Comparison of ENCODE assay signal across 9 cellular contexts in genomic region chr7:20114463-20114862, GRCh38.
A peak's percentile ranks its signal among the peaks of the same experiment; 100 is the strongest.
DNase-seq lines count a peak whose midpoint lies in the region; ATAC-seq and TF ChIP-seq lines count a peak whose summit lies in the region.
"Had no signal": no experiment of that assay in that cellular context is flagged by ENCODE, and none has a peak within 500 bp of the region (broad histone marks: within the 10 kb centered on the region; RNA-seq: fewer than 3 reads in every experiment).

No MANE protein-coding gene starts in this region.

- intact Hi-C loops in uterus (cut with DNase I; ENCODE audit: low total_unique reads) = no loop called here

- H3K36me3 ChIP-seq in uterus = no peaks in the 10 kb centered on the region
- H3K36me3 ChIP-seq in gastroesophageal sphincter = no peaks in the 10 kb centered on the region

- H3K27ac ChIP-seq in uterus = no peak overlapping the region
- no peak overlapping the region for H3K27ac ChIP-seq in gastroesophageal sphincter
- H3K27ac ChIP-seq: KMS-11 had no signal

- TF ChIP-seq POLR2A in uterus (IDR thresholded peaks at IDR 0.05) = no peak
- no peak for TF ChIP-seq POLR2A in gastroesophageal sphincter (IDR thresholded peaks at IDR 0.05)

- no peaks in the 10 kb centered on the region for H3K4me1 ChIP-seq in uterus
- peaks cover 0 to 3% (median 0%) of the 10 kb centered on the region in 3 donors for H3K4me1 ChIP-seq in gastroesophageal sphincter

- no peaks in the 10 kb centered on the region for H3K9me3 ChIP-seq in uterus
- no peaks in the 10 kb centered on the region for H3K9me3 ChIP-seq in gastroesophageal sphincter

- TF ChIP-seq CTCF in uterus (IDR thresholded peaks at IDR 0.05) (no peak), gastroesophageal sphincter (IDR thresholded peaks at IDR 0.05) (no peak)

- WGBS in gastroesophageal sphincter (ENCODE audit: low coverage in 1 of 2), 2 donors = 69 to 86% methylated on average over 1 to 2 of the region's 2 CpGs

- no peaks in the 10 kb centered on the region for H3K27me3 ChIP-seq in uterus
- H3K27me3 ChIP-seq in gastroesophageal sphincter = no peaks in the 10 kb centered on the region

- ATAC-seq in GM18502 (IDR thresholded peaks at IDR 0.05; ENCODE audit: poor library complexity, unreplicated experiment) = peak; percentile 90
- ATAC-seq in GM21737 (IDR thresholded peaks at IDR 0.05; ENCODE audit: unreplicated experiment) = peak; percentile 88
- ATAC-seq in gastroesophageal sphincter = no peak

- DNase-seq in KG1 (lab: John Stamatoyannopoulos, UW) = peak; percentile 44
- DNase-seq in fibroblast of gingiva (ENCODE audit: low read depth) = peak; percentile 23
- no peak for DNase-seq in uterus
- DNase-seq in HuH-7 (ENCODE audit: low spot score) = no peak
- DNase-seq in HPDE6-E6E7 (ENCODE audit: extremely low spot score) = no peak

- no peak for TF ChIP-seq EP300 in gastroesophageal sphincter (IDR thresholded peaks at IDR 0.05)

- H3K4me3 ChIP-seq in uterus (no peak overlapping the region), gastroesophageal sphincter (no peak overlapping the region)

Comparison
In these comparisons a context has a peak if more than half of its experiments do, and no peak if none do; other contexts are left out.
1. DNase-seq: peak in KG1 (single experiment) and fibroblast of gingiva (single experiment); none in uterus (0 of 2), HuH-7 (single experiment) and HPDE6-E6E7 (single experiment).